In genomic region chr13:44373601-44374347, GRCh38 we compare ENCODE assay signal across 8 cellular contexts. TPM values are rescaled to one million over a fixed set of nuclear protein-coding genes. Genes with fewer than 3 reads are reported as not detected.
DNase-seq lines count a peak whose midpoint lies in the region; ATAC-seq and TF ChIP-seq lines count a peak whose summit lies in the region.

Gene SERP2, plus strand, starts transcription at chr13:44373824. Its CDS starts 202 bp downstream, at chr13:44374026.

- H3K27ac ChIP-seq in mesendoderm (ENCODE audit: low read depth, low read length) (no peak within 1 kb of the TSS), tibial nerve (peak within 1 kb of the TSS; percentile 30 to 86 (median 66))

- peaks cover 0 to 4% of the 10 kb centered on the region in 2 donors for H3K4me1 Mint-ChIP-seq in effector memory CD8-positive, alpha-beta T cell (ENCODE audit: low read depth in 2 of 2)

- H3K18ac ChIP-seq in mesendoderm (ENCODE audit: low read length) = peak within 1 kb of the TSS; percentile 78

- DNase-seq in BJ (ENCODE audit: low read depth) (no peak), NCI-H2171 treated with DMSO at 0.1 percent for 48 hours (lab: John Stamatoyannopoulos, UW) (peak; percentile 5), mesendoderm (peak; percentile 76), tibial nerve (ENCODE audit: low spot score in 2 of 2) (no peak), NAMALWA (ENCODE audit: low spot score) (no peak), mucosa of gallbladder (ENCODE audit: low spot score) (no peak)
- no peak for DNase-seq in effector memory CD8-positive, alpha-beta T cell

- no peaks in the 10 kb centered on the region for H3K79me1 ChIP-seq in mesendoderm (ENCODE audit: low read length)

- H3K23ac ChIP-seq in mesendoderm (ENCODE audit: low read length) = no peak within 1 kb of the TSS

- peak within 1 kb of the TSS; percentile 74 for H3K56ac ChIP-seq in mesendoderm (ENCODE audit: low read length)

- H3K36me3 Mint-ChIP-seq in effector memory CD8-positive, alpha-beta T cell (ENCODE audit: insufficient read depth) = no peaks in the 10 kb centered on the region

- H3K9me3 ChIP-seq in tibial nerve = no peaks in the 10 kb centered on the region

- no peak within 1 kb of the TSS for H2BK15ac ChIP-seq in mesendoderm (replicated peaks; ENCODE audit: low read depth)

- TF ChIP-seq CTCF in BJ (IDR thresholded peaks at IDR 0.05; ENCODE audit: insufficient read depth, low read depth, low read length) (no peak), tibial nerve (IDR thresholded peaks at IDR 0.05) (no peak)

- POLR2A ChIA-PET in BJ (lab: Charles Lee) = no interaction called here

- H3K9me3 Mint-ChIP-seq in effector memory CD8-positive, alpha-beta T cell = no peaks in the 10 kb centered on the region

- peaks cover 1% of the 10 kb centered on the region for H3K4me1 ChIP-seq in mesendoderm (ENCODE audit: control insufficient read depth, low read depth, low read length)
- peaks cover 0 to 17% (median 8%) of the 10 kb centered on the region in 4 donors for H3K4me1 ChIP-seq in tibial nerve

- peak within 1 kb of the TSS; percentile 91 for H4K8ac ChIP-seq in mesendoderm (ENCODE audit: low read depth, low read length)

- peak; percentile 52 for ATAC-seq in effector memory CD8-positive, alpha-beta T cell (replicated peaks)
- ATAC-seq in HG03095 (IDR thresholded peaks at IDR 0.05; ENCODE audit: unreplicated experiment) = no peak

- H3K36me3 ChIP-seq in BJ (ENCODE audit: control insufficient read depth, insufficient read depth, low read length) (no peaks in the 10 kb centered on the region), mesendoderm (ENCODE audit: control insufficient read depth, insufficient read depth, low read length) (no peaks in the 10 kb centered on the region), tibial nerve (no peaks in the 10 kb centered on the region)

- TF ChIP-seq EP300 in tibial nerve (IDR thresholded peaks at IDR 0.05) = no peak

- peak within 1 kb of the TSS; percentile 66 for H3K9ac ChIP-seq in mesendoderm (ENCODE audit: low read length)

- H3K27me3 ChIP-seq in BJ (ENCODE audit: control insufficient read depth, insufficient read depth, low read length) (no peaks in the 10 kb centered on the region), mesendoderm (ENCODE audit: insufficient read depth, low read length, poor library complexity) (no peaks in the 10 kb centered on the region), tibial nerve (no peaks in the 10 kb centered on the region)

- peak within 1 kb of the TSS; percentile 49 to 69 for H3K4me3 Mint-ChIP-seq in effector memory CD8-positive, alpha-beta T cell

- H3K79me2 ChIP-seq in mesendoderm (ENCODE audit: control insufficient read depth, insufficient read depth, low read length) = no peaks in the 10 kb centered on the region

- H4K5ac ChIP-seq in mesendoderm (ENCODE audit: low read length) = no peak within 1 kb of the TSS

- no peak within 1 kb of the TSS for H2BK5ac ChIP-seq in mesendoderm (ENCODE audit: low read length)

- peaks cover 19 to 41% of the 10 kb centered on the region in 2 donors for H3K27me3 Mint-ChIP-seq in effector memory CD8-positive, alpha-beta T cell

- H3K4ac ChIP-seq in mesendoderm (ENCODE audit: low read depth, low read length) = no peak within 1 kb of the TSS

- TF ChIP-seq POLR2A in tibial nerve (IDR thresholded peaks at IDR 0.05) = no peak

- peak within 1 kb of the TSS; percentile 49 for H3K4me3 ChIP-seq in BJ (ENCODE audit: low read depth, low read length)
- peak within 1 kb of the TSS; percentile 32 for H3K4me3 ChIP-seq in mesendoderm (ENCODE audit: low read length)
- H3K4me3 ChIP-seq in tibial nerve = peak within 1 kb of the TSS; percentile 55 to 69 (median 64)

- H2BK120ac ChIP-seq in mesendoderm (ENCODE audit: low read depth, low read length) = no peak within 1 kb of the TSS

- CTCF ChIA-PET in BJ (lab: Yijun Ruan, JAX) = no interaction called here

- no peak within 1 kb of the TSS for H3K27ac Mint-ChIP-seq in effector memory CD8-positive, alpha-beta T cell

- peak within 1 kb of the TSS; percentile 75 for H3K4me2 ChIP-seq in mesendoderm (ENCODE audit: low read length)

- WGBS in mesendoderm (ENCODE audit: extremely low coverage, insufficient coverage, low lambda C conversion rate) = no CpG with 5 or more reads among the region's 83 CpGs
- 2% methylated on average over 9 to 11 of the region's 83 CpGs for WGBS in tibial nerve, 2 donors

- no peak within 1 kb of the TSS for H2AK5ac ChIP-seq in mesendoderm (ENCODE audit: low read length)

RNA-seq across cellular contexts. Expression of gene SERP2, which starts in this region (rescaled TPM):
- polyA plus RNA-seq in BJ (2011; rRNA removed) = 5.4 and 6.4 TPM in 2 replicates
- polyA minus RNA-seq in BJ (2011; rRNA and poly(A)+ RNA removed) = 0.41 and 2.4 TPM in 2 replicates
- polyA plus RNA-seq in mesendoderm (2013, experiment 1 of 2) = 1.9 TPM
- 1.8 TPM for polyA plus RNA-seq in mesendoderm (2013, experiment 2 of 2)
- total RNA-seq in tibial nerve (10 to 100 TPM; 13.1 to 20.5 (median 15.7) TPM), mucosa of gallbladder (3.7 TPM)

Comparison
In these comparisons a context has a peak if more than half of its experiments do, and no peak if none do; other contexts are left out.
1. DNase-seq: peak in NCI-H2171 treated with DMSO at 0.1 percent for 48 hours (single experiment) and mesendoderm (single experiment); none in BJ (single experiment), effector memory CD8-positive, alpha-beta T cell (0 of 3), tibial nerve (0 of 2), NAMALWA (single experiment) and mucosa of gallbladder (single experiment).
2. Peak in every context shown above with its lines, with median percentiles within 50 percentile points of each other: H3K4me3 ChIP-seq.